Comparison of ENCODE assay signal across 10 cellular contexts in genomic region chr1:91572044-91572443, GRCh38.
A peak's percentile ranks its signal among the peaks of the same experiment; 100 is the strongest.
DNase-seq lines count a peak whose midpoint lies in the region; ATAC-seq, FAIRE-seq and TF ChIP-seq lines count a peak whose summit lies in the region.
"Had no signal": no experiment of that assay in that cellular context is flagged by ENCODE, and none has a peak within 500 bp of the region (broad histone marks: within the 10 kb centered on the region; RNA-seq: fewer than 3 reads in every experiment).

No MANE protein-coding gene starts in this region.

- ATAC-seq in GM19468 (IDR thresholded peaks at IDR 0.05; ENCODE audit: extremely low read depth, unreplicated experiment), result peak; percentile 57
- peak; percentile 91 for ATAC-seq in HG03108 (IDR thresholded peaks at IDR 0.05; ENCODE audit: unreplicated experiment)
- no peak for ATAC-seq in effector memory CD8-positive, alpha-beta T cell (replicated peaks)
- no peak for ATAC-seq in stimulated activated effector memory CD8-positive, alpha-beta T cell treated with anti-CD3 and anti-CD28 coated beads, Interleukin-12 subunit alpha, Interleukin-12 subunit beta, amount 100 ng/mL, for 72 hours
- ATAC-seq: psoas muscle had no signal

- FAIRE-seq in GM12891 (lab: Jason Lieb, UNC), result peak; percentile 71
- FAIRE-seq: HTR-8/SVneo had no signal

- H3K4me3 Mint-ChIP-seq in effector memory CD8-positive, alpha-beta T cell, result no peak overlapping the region
- no peak overlapping the region for H3K4me3 Mint-ChIP-seq in stimulated activated effector memory CD8-positive, alpha-beta T cell treated with anti-CD3 and anti-CD28 coated beads, Interleukin-12 subunit alpha, Interleukin-12 subunit beta, amount 100 ng/mL, for 72 hours

- peaks cover 4% of the 10 kb centered on the region for H3K36me3 Mint-ChIP-seq in effector memory CD8-positive, alpha-beta T cell (ENCODE audit: insufficient read depth)
- no peaks in the 10 kb centered on the region for H3K36me3 Mint-ChIP-seq in stimulated activated effector memory CD8-positive, alpha-beta T cell treated with anti-CD3 and anti-CD28 coated beads, Interleukin-12 subunit alpha, Interleukin-12 subunit beta, amount 100 ng/mL, for 72 hours

- no peak for DNase-seq in GM12891 (ENCODE audit: insufficient read length, low spot score)
- no peak for DNase-seq in effector memory CD8-positive, alpha-beta T cell
- no peak for DNase-seq in NCI-H2227 (lab: John Stamatoyannopoulos, UW; ENCODE audit: unreplicated experiment)
- DNase-seq in stimulated activated effector memory CD8-positive, alpha-beta T cell treated with anti-CD3 and anti-CD28 coated beads, Interleukin-12 subunit alpha, Interleukin-12 subunit beta, amount 100 ng/mL, for 72 hours (ENCODE audit: low spot score in 2 of 2), result no peak
- no peak for DNase-seq in foreskin melanocyte
- no peak for DNase-seq in stimulated activated naive CD4-positive, alpha-beta T cell (lab: John Stamatoyannopoulos, UW)
- DNase-seq: psoas muscle had no signal

- no peaks in the 10 kb centered on the region for H3K9me3 Mint-ChIP-seq in effector memory CD8-positive, alpha-beta T cell
- peaks cover 2% of the 10 kb centered on the region for H3K9me3 Mint-ChIP-seq in stimulated activated effector memory CD8-positive, alpha-beta T cell treated with anti-CD3 and anti-CD28 coated beads, Interleukin-12 subunit alpha, Interleukin-12 subunit beta, amount 100 ng/mL, for 72 hours

- H3K4me1 Mint-ChIP-seq in effector memory CD8-positive, alpha-beta T cell (ENCODE audit: low read depth in 2 of 2), result peaks cover 31 to 33% of the 10 kb centered on the region in 2 donors
- H3K4me1 Mint-ChIP-seq in stimulated activated effector memory CD8-positive, alpha-beta T cell treated with anti-CD3 and anti-CD28 coated beads, Interleukin-12 subunit alpha, Interleukin-12 subunit beta, amount 100 ng/mL, for 72 hours, result peaks cover 37% of the 10 kb centered on the region

- H3K27ac Mint-ChIP-seq in effector memory CD8-positive, alpha-beta T cell, result peak overlapping the region; percentile 58 to 59
- no peak overlapping the region for H3K27ac Mint-ChIP-seq in stimulated activated effector memory CD8-positive, alpha-beta T cell treated with anti-CD3 and anti-CD28 coated beads, Interleukin-12 subunit alpha, Interleukin-12 subunit beta, amount 100 ng/mL, for 72 hours

- H3K27me3 Mint-ChIP-seq in effector memory CD8-positive, alpha-beta T cell, result no peaks in the 10 kb centered on the region

- TF ChIP-seq POLR2A in GM12891 (IDR thresholded peaks at IDR 0.05; ENCODE audit: low read depth, low read length), result no peak

TF ChIP-seq in GM12891, 5 proteins besides CTCF, POLR2A, EP300 and RAD21:
- TF ChIP-seq SPI1 (IDR thresholded peaks at IDR 0.05; ENCODE audit: low read depth, low read length), result peak; percentile 99
- TF ChIP-seq POLR2AphosphoS5 (IDR thresholded peaks at IDR 0.05; ENCODE audit: low read depth, low read length), result no peak
- peak; percentile 99 for TF ChIP-seq POU2F2 (IDR thresholded peaks at IDR 0.05; ENCODE audit: low read depth, low read length)
- TF ChIP-seq TAF1 (IDR thresholded peaks at IDR 0.05; ENCODE audit: low read depth, low read length), result no peak
- TF ChIP-seq PAX5 (IDR thresholded peaks at IDR 0.05; ENCODE audit: insufficient read depth, low read length, severe bottlenecking), result peak; percentile 56

Comparison
In these comparisons a context has a peak if more than half of its experiments do, and no peak if none do; other contexts are left out.
1. ATAC-seq: peak in GM19468 (single experiment) and HG03108 (single experiment); none in effector memory CD8-positive, alpha-beta T cell (single experiment) and stimulated activated effector memory CD8-positive, alpha-beta T cell treated with anti-CD3 and anti-CD28 coated beads, Interleukin-12 subunit alpha, Interleukin-12 subunit beta, amount 100 ng/mL, for 72 hours (single experiment).